ENCODE assay signal across 10 cellular contexts in the genomic region with DNA sequence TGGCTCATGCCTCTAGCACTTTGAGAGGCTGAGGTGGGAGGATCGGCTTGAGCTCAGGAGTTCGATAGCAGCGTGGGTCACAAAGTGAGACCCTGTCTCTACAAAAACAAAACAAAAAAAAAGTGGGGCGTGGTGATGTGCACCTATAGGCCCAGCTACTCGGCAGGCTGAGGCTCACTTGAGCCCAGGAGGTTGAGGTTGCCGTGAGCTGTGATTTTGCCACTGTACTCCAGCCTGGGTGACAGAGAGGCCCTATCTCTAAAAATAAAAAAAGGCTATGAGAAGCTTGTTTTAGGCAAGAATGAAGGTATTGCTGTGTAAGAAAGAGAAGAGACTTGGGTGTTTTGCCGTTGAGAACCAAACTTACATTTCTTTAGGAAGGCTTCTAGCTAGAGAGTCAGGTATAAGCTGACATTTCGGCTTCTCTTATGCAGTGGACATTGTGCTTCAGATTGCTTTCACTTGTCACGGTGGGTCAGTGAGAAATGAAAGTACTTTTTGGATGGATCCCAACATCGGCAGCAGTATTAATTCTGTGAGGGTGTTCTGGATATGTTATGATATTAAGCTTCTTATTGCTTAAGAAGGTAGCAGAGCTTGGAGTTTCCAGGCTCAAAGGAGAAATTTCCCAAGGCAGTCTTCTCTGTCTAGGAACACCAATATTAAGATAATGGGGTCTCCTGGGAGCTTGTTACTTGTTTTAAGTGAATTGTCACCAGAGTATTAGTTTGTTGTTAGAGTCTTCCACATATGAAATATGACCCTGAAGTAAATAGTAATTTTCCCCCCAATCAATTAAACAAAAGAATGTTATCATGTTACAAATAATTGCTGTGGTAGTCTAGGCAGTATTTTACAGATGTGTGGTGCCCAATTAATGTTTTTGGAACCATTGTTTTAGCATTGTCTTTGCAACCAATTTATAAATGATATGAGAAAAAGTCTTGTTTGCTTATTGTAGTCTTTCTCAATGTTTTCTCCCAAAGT. TPM values are rescaled to one million over a fixed set of nuclear protein-coding genes. Genes with fewer than 3 reads are reported as not detected.
DNase-seq lines count a peak whose midpoint lies in the region; ATAC-seq and TF ChIP-seq lines count a peak whose summit lies in the region.
"Had no signal": no experiment of that assay in that cellular context is flagged by ENCODE, and none has a peak within 500 bp of the region (broad histone marks: within the 10 kb centered on the region; RNA-seq: fewer than 3 reads in every experiment).

No MANE protein-coding gene starts in this region.

- no peaks in the 10 kb centered on the region for H3K9me3 Mint-ChIP-seq in activated naive CD8-positive, alpha-beta T cell (ENCODE audit: low read depth)

- TF ChIP-seq POLR2A in uterus (IDR thresholded peaks at IDR 0.05), result no peak

- intact Hi-C loops in left ventricle myocardium superior (cut with micrococcal nuclease), result no loop called here
- intact Hi-C loops in cardiac septum (cut with DNase I), result no loop called here
- intact Hi-C loops in lower lobe of right lung (cut with DNase I), result no loop called here
- intact Hi-C loops in uterus (cut with DNase I; ENCODE audit: low total_unique reads), result no loop called here

- DNase-seq in left ventricle myocardium superior (no peak), cardiac septum (ENCODE audit: low spot score) (no peak), lower lobe of right lung (no peak), uterus (no peak), HPDE6-E6E7 (ENCODE audit: extremely low spot score) (no peak), GM13976 (ENCODE audit: low spot score) (no peak)
- DNase-seq: amygdala, testis had no signal

- no peaks in the 10 kb centered on the region for H3K27me3 Mint-ChIP-seq in activated naive CD8-positive, alpha-beta T cell

- ATAC-seq in left ventricle myocardium superior (peak; percentile 5), lower lobe of right lung (no peak), GM18907 (IDR thresholded peaks at IDR 0.05; ENCODE audit: unreplicated experiment) (no peak)

- H3K9me3 ChIP-seq in lower lobe of right lung (no peaks in the 10 kb centered on the region), uterus (no peaks in the 10 kb centered on the region)
- H3K9me3 ChIP-seq: testis had no signal

- H3K4me3 Mint-ChIP-seq in activated naive CD8-positive, alpha-beta T cell, result peak overlapping the region; percentile 42

- H3K4me1 Mint-ChIP-seq in activated naive CD8-positive, alpha-beta T cell (ENCODE audit: low read depth), result peaks cover 80% of the 10 kb centered on the region

- H3K36me3 ChIP-seq in lower lobe of right lung (no peaks in the 10 kb centered on the region), uterus (no peaks in the 10 kb centered on the region)

- H3K36me3 Mint-ChIP-seq in activated naive CD8-positive, alpha-beta T cell, result peaks cover 8% of the 10 kb centered on the region

- H3K27ac Mint-ChIP-seq in activated naive CD8-positive, alpha-beta T cell, result peak overlapping the region; percentile 72

- no peaks in the 10 kb centered on the region for H3K27me3 ChIP-seq in lower lobe of right lung (ENCODE audit: low read depth)
- no peaks in the 10 kb centered on the region for H3K27me3 ChIP-seq in uterus
- H3K27me3 ChIP-seq: testis had no signal

- TF ChIP-seq CTCF in lower lobe of right lung (IDR thresholded peaks at IDR 0.05), result no peak
- no peak for TF ChIP-seq CTCF in uterus (IDR thresholded peaks at IDR 0.05)
- TF ChIP-seq CTCF in GM13976 (IDR thresholded peaks at IDR 0.05; ENCODE audit: borderline replicate concordance, control extremely low read depth, extremely low read depth, insufficient read depth, missing control alignments), result no peak

- H3K4me1 ChIP-seq in lower lobe of right lung, result peaks cover 46% of the 10 kb centered on the region
- H3K4me1 ChIP-seq in uterus, result peaks cover 0 to 5% of the 10 kb centered on the region in 2 donors
- H3K4me1 ChIP-seq: testis had no signal

- peak overlapping the region; percentile 21 for H3K4me3 ChIP-seq in lower lobe of right lung
- H3K4me3 ChIP-seq in uterus, result peak overlapping the region in 1 of 2 donors; percentile 11
- H3K4me3 ChIP-seq: testis had no signal

- H3K27ac ChIP-seq in lower lobe of right lung, result peak overlapping the region; percentile 51
- peak overlapping the region; percentile 51 to 58 for H3K27ac ChIP-seq in uterus
- H3K27ac ChIP-seq: testis had no signal

- in situ Hi-C loops in GM13976 (cut with MboI; ENCODE audit: low sequenced_read_pairs, unreplicated experiment), result no loop called here

RNA-seq across cellular contexts. Expression of a gene that starts 17.6 kb away (rescaled TPM):
- total RNA-seq in left ventricle myocardium superior (16.8 TPM), cardiac septum (21.2 TPM), lower lobe of right lung (21.7 TPM), uterus (10 to 100 TPM in 3 of 4 donors, 1 to 10 TPM in 1; 2.4 to 49.6 (median 18.0) TPM)
